ENCODE assay signal across 16 cellular contexts in the genomic region with DNA sequence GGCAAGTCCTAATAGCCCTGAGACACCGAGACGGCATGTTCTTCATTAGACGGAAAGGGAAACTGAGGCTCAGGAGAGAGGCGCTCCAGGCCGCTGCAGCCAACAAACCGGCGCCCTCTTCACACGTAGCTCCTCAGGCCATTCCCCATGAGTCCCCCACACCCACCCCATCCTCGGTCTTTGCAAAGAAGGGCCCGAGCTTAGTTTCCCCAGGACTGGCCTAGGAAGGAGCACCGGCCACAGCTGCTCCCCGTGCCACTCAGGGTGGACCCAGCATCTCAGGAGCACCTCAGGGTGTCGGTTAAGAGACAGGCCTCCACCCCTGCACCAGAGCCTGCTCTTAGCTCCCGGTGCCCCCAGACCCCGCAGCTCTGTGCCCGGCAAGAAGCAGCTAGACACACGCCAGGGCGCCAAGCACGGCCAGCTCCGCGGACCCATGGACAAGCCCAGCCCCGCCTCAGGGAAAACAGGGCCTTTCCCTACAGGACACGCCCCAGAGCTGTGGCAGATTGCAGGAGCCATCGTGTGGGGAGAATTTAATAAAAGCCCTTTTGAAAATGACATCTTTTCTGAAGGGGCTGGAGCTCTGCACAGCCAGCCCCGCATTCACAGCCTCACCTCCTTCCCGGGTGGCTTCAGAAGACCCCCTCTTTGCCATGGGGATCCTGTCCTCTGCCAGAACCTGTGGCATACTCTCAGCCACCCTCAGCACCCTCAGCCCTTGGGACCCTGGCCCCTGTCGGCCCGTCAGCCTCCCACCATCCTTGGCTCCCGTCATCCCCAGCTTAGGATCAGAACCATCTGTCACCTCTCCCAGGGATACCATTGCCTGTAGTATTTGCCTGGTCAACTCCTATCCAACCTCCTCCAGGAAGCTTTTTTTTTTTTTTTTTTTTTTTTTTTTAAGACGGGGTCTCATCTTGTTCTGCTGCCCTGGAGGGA. TPM values are rescaled to one million over a fixed set of nuclear protein-coding genes. Genes with fewer than 3 reads are reported as not detected.
A peak's percentile ranks its signal among the peaks of the same experiment; 100 is the strongest.
DNase-seq lines count a peak whose midpoint lies in the region; ATAC-seq, FAIRE-seq and TF ChIP-seq lines count a peak whose summit lies in the region.
"Had no signal": no experiment of that assay in that cellular context is flagged by ENCODE, and none has a peak within 500 bp of the region (broad histone marks: within the 10 kb centered on the region; RNA-seq: fewer than 3 reads in every experiment).

No MANE protein-coding gene starts in this region.

- POLR2A ChIA-PET in endothelial cell of umbilical vein (lab: Charles Lee), result no interaction called here

- no peak overlapping the region for H3K4me2 ChIP-seq in endothelial cell of umbilical vein (ENCODE audit: insufficient read depth, low read length)

- H3K9me3 ChIP-seq in endothelial cell of umbilical vein (replicated peaks; ENCODE audit: control insufficient read depth, insufficient read depth, low read length) (no peaks in the 10 kb centered on the region), sigmoid colon (no peaks in the 10 kb centered on the region)

- no peaks in the 10 kb centered on the region for H3K79me2 ChIP-seq in endothelial cell of umbilical vein (ENCODE audit: control insufficient read depth, insufficient read depth, low read length)

- intact Hi-C loops in endothelial cell of umbilical vein (cut with micrococcal nuclease), result loop anchor here (5.0 to 10.0 kb wide), 2 partner anchors 364 to 566 kb away; partner anchors contain the start of genes CPSF2, NDUFB1 and SLC24A4
- intact Hi-C loops in sigmoid colon (cut with DNase I), result loop anchor here (5.0 kb wide), 1 partner anchor 566 kb away; the partner anchor contains the start of genes CPSF2 and NDUFB1

- TF ChIP-seq CTCF in endothelial cell of umbilical vein (IDR thresholded peaks at IDR 0.05; ENCODE audit: extremely low read depth in 1 of 2, insufficient read depth in 1 of 2, low read depth in 1 of 2, low read length in 2 of 2) (no peak), sigmoid colon (IDR thresholded peaks at IDR 0.05) (no peak)

- no peaks in the 10 kb centered on the region for H3K27me3 ChIP-seq in endothelial cell of umbilical vein (ENCODE audit: control insufficient read depth in 2 of 2, insufficient read depth in 2 of 2, low read length in 2 of 2)
- H3K27me3 ChIP-seq in sigmoid colon, result no peaks in the 10 kb centered on the region

- TSS peak; percentile 56 for BruUV-seq in endothelial cell of umbilical vein (replicated peaks; lab: Mats Ljungman, UMichigan)

- no peak for TF ChIP-seq POLR2A in endothelial cell of umbilical vein (IDR thresholded peaks at IDR 0.05; ENCODE audit: low read depth, low read length)
- TF ChIP-seq POLR2A in sigmoid colon (IDR thresholded peaks at IDR 0.05), result no peak

- H3K9me1 ChIP-seq in endothelial cell of umbilical vein (replicated peaks; ENCODE audit: control insufficient read depth, extremely low read depth, insufficient read depth, low read length), result no peaks in the 10 kb centered on the region

- no peaks in the 10 kb centered on the region for H4K20me1 ChIP-seq in endothelial cell of umbilical vein (replicated peaks; ENCODE audit: control insufficient read depth, extremely low read depth, insufficient read depth, low read length)

- H3K27ac ChIP-seq in endothelial cell of umbilical vein (ENCODE audit: insufficient read depth, low read depth, low read length) (no peak overlapping the region), sigmoid colon (peak overlapping the region in 3 of 4 donors; percentile 65 to 74 (median 68))
- H3K27ac ChIP-seq: GM23248 had no signal

- H3K27ac Mint-ChIP-seq in effector memory CD8-positive, alpha-beta T cell, result peak overlapping the region in 1 of 2 donors; percentile 51

- H3K4me1 ChIP-seq in endothelial cell of umbilical vein (ENCODE audit: control insufficient read depth, extremely low read depth, insufficient read depth, low read length) (peaks cover 3% of the 10 kb centered on the region), sigmoid colon (peaks cover 0 to 42% (median 38%) of the 10 kb centered on the region in 4 donors)

- no peak for TF ChIP-seq EP300 in sigmoid colon (IDR thresholded peaks at IDR 0.05)

- H3K4me3 ChIP-seq in endothelial cell of umbilical vein (replicated peaks in 1 of 3; ENCODE audit: insufficient read depth in 1 of 3, low read depth in 1 of 3, low read length in 3 of 3), result no peak overlapping the region
- H3K4me3 ChIP-seq in sigmoid colon, result peak overlapping the region in 2 of 4 donors; percentile 40 to 46
- H3K4me3 ChIP-seq: GM23248 had no signal

- CTCF ChIA-PET in endothelial cell of umbilical vein (lab: Charles Lee), result interaction anchor here (1.3 to 7.3 kb wide), 8 partner anchors 11 to 582 kb away, joined by 3 to 118 read pairs (median 9); partner anchors contain the start of gene ATXN3

- no peak overlapping the region for H3K9ac ChIP-seq in endothelial cell of umbilical vein (replicated peaks; ENCODE audit: extremely low read depth, insufficient read depth, low read length)
- H3K9ac ChIP-seq: GM23248 had no signal

- FAIRE-seq in endothelial cell of umbilical vein (lab: Jason Lieb, UNC), result no peak
- FAIRE-seq: colon, GM19239 had no signal

- H3K4me1 Mint-ChIP-seq in effector memory CD8-positive, alpha-beta T cell (ENCODE audit: low read depth in 2 of 2), result peaks cover 9 to 13% of the 10 kb centered on the region in 2 donors

- WGBS in sigmoid colon, 2 donors, result 58 to 87% methylated on average over 30 of the region's 30 CpGs

- peaks cover 36% of the 10 kb centered on the region for H3K36me3 Mint-ChIP-seq in effector memory CD8-positive, alpha-beta T cell (ENCODE audit: insufficient read depth)
- H3K36me3 Mint-ChIP-seq: activated naive CD4-positive, alpha-beta T cell treated with anti-CD3 and anti-CD28 coated beads, Interleukin-2, amount 50 U/mL, for 72 hours had no signal

- H3K27me3 Mint-ChIP-seq in effector memory CD8-positive, alpha-beta T cell, result no peaks in the 10 kb centered on the region

- peak; percentile 16 for DNase-seq in ELF-1 (ENCODE audit: low read depth, low spot score)
- peak; percentile 50 for DNase-seq in NCI-H2171 (lab: John Stamatoyannopoulos, UW)
- DNase-seq in endothelial cell of umbilical vein (ENCODE audit: low read depth, low spot score), result no peak
- peak; percentile 67 for DNase-seq in sigmoid colon
- no peak for DNase-seq in effector memory CD8-positive, alpha-beta T cell
- no peak for DNase-seq in HuH-7.5 (ENCODE audit: low spot score)
- DNase-seq: activated CD4-positive, alpha-beta T cell treated with anti-CD3 and anti-CD28 coated beads, Interleukin-2, amount 50 U/mL, for 48 hours; GM23248; IMR-90; stimulated activated CD4-positive, alpha-beta T cell treated with anti-CD3 and anti-CD28 coated beads, Interleukin-1b, Interleukin-23, amount 100 ng/mL, for 48 hours; stimulated activated naive CD4-positive, alpha-beta T cell treated with Interleukin-2 at 50 U/mL for 16 hours; T-helper 2 cell had no signal

- no peak for ATAC-seq in effector memory CD8-positive, alpha-beta T cell (replicated peaks)
- no peak for ATAC-seq in HG03097 (IDR thresholded peaks at IDR 0.05; ENCODE audit: low FRiP score, unreplicated experiment)
- ATAC-seq: activated naive CD4-positive, alpha-beta T cell treated with anti-CD3 and anti-CD28 coated beads, Interleukin-2, amount 50 U/mL, for 72 hours had no signal

- no peak overlapping the region for H2AFZ ChIP-seq in endothelial cell of umbilical vein (ENCODE audit: low read depth, low read length)
- H2AFZ ChIP-seq: GM23248 had no signal

- no peak overlapping the region for H3K4me3 Mint-ChIP-seq in effector memory CD8-positive, alpha-beta T cell

- no peaks in the 10 kb centered on the region for H3K9me3 Mint-ChIP-seq in effector memory CD8-positive, alpha-beta T cell
- H3K9me3 Mint-ChIP-seq: activated naive CD4-positive, alpha-beta T cell treated with anti-CD3 and anti-CD28 coated beads, Interleukin-2, amount 50 U/mL, for 72 hours had no signal

- H3K36me3 ChIP-seq in endothelial cell of umbilical vein (ENCODE audit: control insufficient read depth in 2 of 2, extremely low read depth in 1 of 2, insufficient read depth in 2 of 2, low read length in 2 of 2), result peaks cover 0 to 2% of the 10 kb centered on the region in 2 experiments
- peaks cover 4 to 27% (median 11%) of the 10 kb centered on the region in 4 donors for H3K36me3 ChIP-seq in sigmoid colon

- dilution Hi-C loops in endothelial cell of umbilical vein (cut with MboI; ENCODE audit: extremely low pct_ligation_motif_present, low sequenced_read_pairs), result loop anchor here (25.0 kb wide), 1 partner anchor 326 kb away; no protein-coding TSS in a partner anchor

TF ChIP-seq in endothelial cell of umbilical vein, 7 proteins besides CTCF, POLR2A, EP300 and RAD21:
- TF ChIP-seq MAX (IDR thresholded peaks at IDR 0.05; ENCODE audit: insufficient read depth, insufficient read length) (no peak), FOS (IDR thresholded peaks at IDR 0.05; ENCODE audit: borderline replicate concordance, insufficient read depth, low read length) (no peak), MYC (IDR thresholded peaks at IDR 0.05; ENCODE audit: low read depth, low read length) (no peak), GATA2 (IDR thresholded peaks at IDR 0.05; ENCODE audit: insufficient read depth, insufficient read length, low read depth, low read length) (no peak), JUN (IDR thresholded peaks at IDR 0.05; ENCODE audit: borderline replicate concordance, insufficient read depth, insufficient read length, low read depth) (no peak), POLR2AphosphoS5 (IDR thresholded peaks at IDR 0.05; ENCODE audit: insufficient read depth, low read depth, low read length) (no peak), EZH2 (IDR thresholded peaks at IDR 0.05; ENCODE audit: borderline replicate concordance, low read depth, low read length, severe bottlenecking) (no peak)

RNA-seq across cellular contexts. Expression of gene LGMN, which starts 59.7 kb away (rescaled TPM):
- total RNA-seq in endothelial cell of umbilical vein (56.7 and 62.6 TPM in 2 replicates), sigmoid colon (10 to 100 TPM; 53.2 to 96.0 (median 79.0) TPM)
- polyA plus RNA-seq in endothelial cell of umbilical vein (85.8 and 99.2 TPM in 2 replicates), sigmoid colon (100 to 1,000 TPM in 1 of 3 donors, 10 to 100 TPM in 2; 35.4 to 361 (median 66.2) TPM)
- 122 and 126 TPM in 2 replicates for polyA plus RNA-seq in endothelial cell of umbilical vein (2011; cell fraction: cytosol; rRNA removed)
- 73.2 and 83.3 TPM in 2 replicates for polyA plus RNA-seq in endothelial cell of umbilical vein (2011; cell fraction: nucleus; rRNA removed)
- polyA plus RNA-seq in endothelial cell of umbilical vein (2012), result 70.4 and 81.1 TPM in 2 replicates
- polyA minus RNA-seq in endothelial cell of umbilical vein, result 52.1 and 66.6 TPM in 2 replicates
- 16.8 TPM for polyA minus RNA-seq in endothelial cell of umbilical vein (2011; cell fraction: cytosol; rRNA and poly(A)+ RNA removed)
- 20.4 and 28.7 TPM in 2 replicates for polyA minus RNA-seq in endothelial cell of umbilical vein (2011; cell fraction: nucleus; rRNA and poly(A)+ RNA removed)

Comparison
In these comparisons a context has a peak if more than half of its experiments do, and no peak if none do; other contexts are left out.
1. DNase-seq: peak in ELF-1 (single experiment), NCI-H2171 (single experiment) and sigmoid colon (single experiment); none in endothelial cell of umbilical vein (single experiment), effector memory CD8-positive, alpha-beta T cell (0 of 3) and HuH-7.5 (single experiment).